In genomic region chr9:88278036-88278435, GRCh38 we compare ENCODE assay signal across 31 cellular contexts.
"Had no signal": no experiment of that assay in that cellular context is flagged by ENCODE, and none has a peak within 500 bp of the region (broad histone marks: within the 10 kb centered on the region; RNA-seq: fewer than 3 reads in every experiment).

No MANE protein-coding gene starts in this region.

- H3K9me3 Mint-ChIP-seq: activated naive CD4-positive, alpha-beta T cell treated with anti-CD3 and anti-CD28 coated beads, Interleukin-2, amount 50 U/mL, for 24 hours; activated T-helper 17 cell treated with anti-CD3 and anti-CD28 coated beads, Interleukin-2, amount 50 U/mL, for 72 hours; effector memory CD8-positive, alpha-beta T cell had no signal

- H3K4me3 ChIP-seq: adrenal gland, body of pancreas, esophagus squamous epithelium, heart left ventricle had no signal

- DNase-seq: activated CD4-positive, alpha-beta T cell treated with anti-CD3 and anti-CD28 coated beads for 1 hour; activated CD4-positive, alpha-beta T cell treated with anti-CD3 and anti-CD28 coated beads for 4 hours; activated CD4-positive, alpha-beta T cell treated with anti-CD3 and anti-CD28 coated beads, Interleukin-2, amount 10 ng/mL, durations not matched to agents 7 days and 5 days; activated CD4-positive, alpha-beta T cell treated with anti-CD3 and anti-CD28 coated beads, Interleukin-2, amount 50 U/mL, for 48 hours; activated CD8-positive, alpha-beta memory T cell treated with anti-CD3 and anti-CD28 coated beads for 24 hours; activated CD8-positive, alpha-beta T cell treated with anti-CD3 and anti-CD28 coated beads for 36 hours; activated effector memory CD4-positive, alpha-beta T cell treated with Interleukin-2 at 50 U/mL for 16 hours; activated gamma-delta T cell treated with Interleukin-2 at 50 U/mL for 16 hours; activated naive CD4-positive, alpha-beta T cell treated with anti-CD3 and anti-CD28 coated beads for 36 hours; activated naive CD8-positive, alpha-beta T cell treated with anti-CD3 and anti-CD28 coated beads for 36 hours; activated naive CD8-positive, alpha-beta T cell treated with anti-CD3 and anti-CD28 coated beads, Interleukin-2, amount 50 U/mL, for 24 hours; activated T-cell treated with anti-CD3 and anti-CD28 coated beads, Interleukin-2, amount 50 U/mL, for 4 hours; adrenal gland; amygdala; body of pancreas; caudate nucleus; cortex of kidney; dermis blood vessel endothelial cell; effector CD4-positive, alpha-beta T cell; effector memory CD8-positive, alpha-beta T cell; esophagus squamous epithelium; foreskin melanocyte; glutamatergic neuron; heart left ventricle; T-helper 2 cell had no signal

- H3K4me1 ChIP-seq: adrenal gland, body of pancreas, esophagus squamous epithelium, heart left ventricle had no signal

- H3K27me3 ChIP-seq: adrenal gland, body of pancreas, heart left ventricle had no signal

- H3K36me3 ChIP-seq: adrenal gland, esophagus squamous epithelium, heart left ventricle had no signal

- H3K36me3 Mint-ChIP-seq: activated naive CD8-positive, alpha-beta T cell treated with anti-CD3 and anti-CD28 coated beads for 36 hours had no signal

- H3K4me3 Mint-ChIP-seq: activated CD4-positive, alpha-beta T cell treated with anti-CD3 and anti-CD28 coated beads, Interleukin-2, amount 10 ng/mL, durations not matched to agents 7 days and 5 days; activated CD8-positive, alpha-beta T cell treated with anti-CD3 and anti-CD28 coated beads for 36 hours; activated naive CD4-positive, alpha-beta T cell treated with anti-CD3 and anti-CD28 coated beads for 36 hours; activated naive CD4-positive, alpha-beta T cell treated with anti-CD3 and anti-CD28 coated beads, Interleukin-2, amount 50 U/mL, for 24 hours; activated naive CD8-positive, alpha-beta T cell treated with anti-CD3 and anti-CD28 coated beads for 36 hours; activated naive CD8-positive, alpha-beta T cell treated with anti-CD3 and anti-CD28 coated beads, Interleukin-2, amount 50 U/mL, for 24 hours; activated T-cell treated with anti-CD3 and anti-CD28 coated beads, Interleukin-2, amount 50 U/mL, for 4 hours; activated T-helper 17 cell treated with anti-CD3 and anti-CD28 coated beads, Interleukin-2, amount 50 U/mL, for 72 hours; effector memory CD8-positive, alpha-beta T cell had no signal

- H3K9me3 ChIP-seq: adrenal gland, body of pancreas had no signal

- H3K27ac ChIP-seq: adrenal gland, body of pancreas, epithelial cell of prostate, esophagus squamous epithelium, heart left ventricle had no signal

- FAIRE-seq: colon, endometrium, endothelial cell of umbilical vein had no signal

- H3K27me3 Mint-ChIP-seq: activated CD4-positive, alpha-beta T cell treated with anti-CD3 and anti-CD28 coated beads, Interleukin-2, amount 10 ng/mL, durations not matched to agents 7 days and 5 days; activated naive CD4-positive, alpha-beta T cell treated with anti-CD3 and anti-CD28 coated beads, Interleukin-2, amount 50 U/mL, for 24 hours; activated naive CD8-positive, alpha-beta T cell treated with anti-CD3 and anti-CD28 coated beads, Interleukin-2, amount 50 U/mL, for 24 hours had no signal

- H3K27ac Mint-ChIP-seq: activated CD4-positive, alpha-beta T cell treated with anti-CD3 and anti-CD28 coated beads, Interleukin-2, amount 10 ng/mL, durations not matched to agents 7 days and 5 days; activated CD8-positive, alpha-beta T cell treated with anti-CD3 and anti-CD28 coated beads for 36 hours; activated naive CD4-positive, alpha-beta T cell treated with anti-CD3 and anti-CD28 coated beads for 36 hours; activated naive CD4-positive, alpha-beta T cell treated with anti-CD3 and anti-CD28 coated beads, Interleukin-2, amount 50 U/mL, for 24 hours; activated naive CD8-positive, alpha-beta T cell treated with anti-CD3 and anti-CD28 coated beads for 36 hours; activated naive CD8-positive, alpha-beta T cell treated with anti-CD3 and anti-CD28 coated beads, Interleukin-2, amount 50 U/mL, for 24 hours; activated T-helper 17 cell treated with anti-CD3 and anti-CD28 coated beads, Interleukin-2, amount 50 U/mL, for 72 hours; effector memory CD8-positive, alpha-beta T cell had no signal
